17 cellular contexts compared by ENCODE assay signal in the genomic region with DNA sequence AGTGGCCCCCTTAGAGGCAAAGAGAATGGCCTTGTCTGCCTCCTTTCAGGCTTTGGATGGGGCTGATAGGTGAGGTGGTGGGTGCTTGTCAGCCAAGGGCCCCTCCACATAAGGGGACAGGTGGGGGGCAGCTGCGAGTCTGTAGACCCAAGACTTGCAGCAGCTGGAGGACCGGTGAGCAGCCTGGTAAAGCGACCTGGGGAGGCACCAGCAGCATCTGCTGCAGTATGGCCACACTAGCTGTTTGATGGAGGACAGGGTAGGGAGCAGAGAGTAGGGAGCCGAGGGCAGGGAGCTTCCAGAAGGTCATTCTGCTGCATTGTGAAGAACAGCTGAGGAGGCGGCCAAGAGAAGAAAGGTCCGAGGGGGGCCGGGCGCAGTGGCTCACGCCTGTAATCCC. TPM values are rescaled to one million over a fixed set of nuclear protein-coding genes. Genes with fewer than 3 reads are reported as not detected.
DNase-seq lines count a peak whose midpoint lies in the region; ATAC-seq and TF ChIP-seq lines count a peak whose summit lies in the region.
"Had no signal": no experiment of that assay in that cellular context is flagged by ENCODE, and none has a peak within 500 bp of the region (broad histone marks: within the 10 kb centered on the region; RNA-seq: fewer than 3 reads in every experiment).

No MANE protein-coding gene starts in this region.

- H3K27ac Mint-ChIP-seq in effector memory CD8-positive, alpha-beta T cell = peak overlapping the region; percentile 38 to 77

- H3K36me3 Mint-ChIP-seq in effector memory CD8-positive, alpha-beta T cell (ENCODE audit: insufficient read depth) = peaks cover 7% of the 10 kb centered on the region

- H3K27me3 Mint-ChIP-seq in effector memory CD8-positive, alpha-beta T cell = no peaks in the 10 kb centered on the region
- H3K27me3 Mint-ChIP-seq: central memory CD8-positive, alpha-beta T cell had no signal

- H3K9ac ChIP-seq in HUES6 (ENCODE audit: low read length) = peak overlapping the region; percentile 20

- no peaks in the 10 kb centered on the region for H3K27me3 ChIP-seq in HUES6 (ENCODE audit: control insufficient read depth, insufficient read depth, low read length)
- H3K27me3 ChIP-seq: BLaER1 treated with 17β-estradiol and CSF1 and Interleukin-3, amounts not matched to agents 10 nM and 100 nM had no signal

- no peak for ATAC-seq in effector memory CD8-positive, alpha-beta T cell (replicated peaks)
- ATAC-seq in GM18502 (IDR thresholded peaks at IDR 0.05; ENCODE audit: poor library complexity, unreplicated experiment) = no peak

- intact Hi-C loops in posterior vena cava (cut with DNase I) = no loop called here

- no peaks in the 10 kb centered on the region for H3K9me3 ChIP-seq in HUES6 (ENCODE audit: control insufficient read depth, insufficient read depth, low read depth, low read length)
- H3K9me3 ChIP-seq: BLaER1 treated with 17β-estradiol and CSF1 and Interleukin-3, amounts not matched to agents 10 nM and 100 nM had no signal

- no peaks in the 10 kb centered on the region for H3K9me3 Mint-ChIP-seq in effector memory CD8-positive, alpha-beta T cell
- H3K9me3 Mint-ChIP-seq: central memory CD8-positive, alpha-beta T cell had no signal

- peaks cover 16% of the 10 kb centered on the region; the same call in 1 of the 2 replicates for H3K4me1 ChIP-seq in HUES6 (ENCODE audit: control insufficient read depth, insufficient read depth, low read length)

- TF ChIP-seq CTCF in C4-2B (conservative IDR thresholded peaks at IDR 0.05) = no peak

- no peaks in the 10 kb centered on the region for H3K36me3 ChIP-seq in HUES6 (ENCODE audit: control insufficient read depth, insufficient read depth, low read length)
- H3K36me3 ChIP-seq: BLaER1 treated with 17β-estradiol and CSF1 and Interleukin-3, amounts not matched to agents 10 nM and 100 nM had no signal

- H3K4me3 ChIP-seq in HUES6 (ENCODE audit: low read depth, low read length) = no peak overlapping the region

- no peak for DNase-seq in effector memory CD8-positive, alpha-beta T cell
- DNase-seq in posterior vena cava (ENCODE audit: low spot score) (peak; percentile 73), HuH-7.5 (ENCODE audit: low spot score) (no peak), NCI-H1105 (lab: John Stamatoyannopoulos, UW) (no peak)
- no peak for DNase-seq in activated CD4-positive, alpha-beta T cell treated with anti-CD3 and anti-CD28 coated beads, Interleukin-2, amount 50 U/mL, for 1 hour
- DNase-seq: activated naive CD4-positive, alpha-beta T cell; KBM-7; mesendoderm; NCI-H1436 treated with DMSO at 0.1 percent for 48 hours; NCI-H510A treated with DMSO at 0.1 percent for 48 hours; stimulated activated CD4-positive, alpha-beta T cell treated with anti-CD3 and anti-CD28 coated beads, Interleukin-1b, Interleukin-23, amount 100 ng/mL, for 48 hours; stimulated activated CD8-positive, alpha-beta memory T cell treated with anti-CD3 and anti-CD28 coated beads, Interleukin-4, amount 100 ng/mL, for 48 hours had no signal

- H3K27ac ChIP-seq in C4-2B (peak overlapping the region; percentile 94; the same call in 1 of the 2 replicates), HUES6 (ENCODE audit: low read depth, low read length) (no peak overlapping the region)

- no peak overlapping the region for H3K4me3 Mint-ChIP-seq in effector memory CD8-positive, alpha-beta T cell
- H3K4me3 Mint-ChIP-seq: central memory CD8-positive, alpha-beta T cell had no signal

- peaks cover 6 to 7% of the 10 kb centered on the region in 2 donors for H3K4me1 Mint-ChIP-seq in effector memory CD8-positive, alpha-beta T cell (ENCODE audit: low read depth in 2 of 2)

RNA-seq across cellular contexts. Expression of gene MRTFA, which starts 16.8 kb away (rescaled TPM):
- total RNA-seq in posterior vena cava = 10 to 100 TPM; 72.8 to 76.5 TPM

RNA-seq across cellular contexts. Expression of gene MCHR1, which starts 25.9 kb away (rescaled TPM):
- total RNA-seq in posterior vena cava = 1 to 10 TPM in 1 of 2 donors, under 1 TPM in 1; 0.52 to 2.7 TPM
